ENCODE assay signal across 23 cellular contexts in the genomic region with DNA sequence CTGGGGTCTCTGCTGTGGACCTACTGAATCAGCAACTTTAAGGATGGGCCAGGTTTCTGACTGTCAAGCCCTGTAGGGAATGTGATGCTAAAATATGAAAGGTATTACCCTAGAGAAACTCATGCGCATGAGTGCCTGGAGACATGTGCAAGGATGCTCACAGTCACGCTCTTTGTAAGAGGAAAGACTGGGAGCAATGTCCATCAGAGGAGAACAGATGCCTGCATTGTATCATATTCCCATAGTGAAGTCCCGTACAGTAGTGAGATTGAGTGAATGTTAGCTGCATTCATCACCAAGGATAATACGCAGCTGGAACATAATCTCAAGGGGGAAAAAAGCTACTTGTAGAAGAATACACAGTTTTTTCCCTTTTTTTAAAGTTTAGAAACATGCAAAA.
"Had no signal": no experiment of that assay in that cellular context is flagged by ENCODE, and none has a peak within 500 bp of the region (broad histone marks: within the 10 kb centered on the region; RNA-seq: fewer than 3 reads in every experiment).

No MANE protein-coding gene starts in this region.

- H3K36me3 ChIP-seq: left ventricle myocardium inferior, lower lobe of right lung, neural progenitor cell, ovary, sigmoid colon, thoracic aorta, transverse colon had no signal

- H3K4me1 Mint-ChIP-seq: neural progenitor cell had no signal

- H3K27ac Mint-ChIP-seq: neural progenitor cell; progenitor cell of endocrine pancreas; stimulated activated naive B cell treated with anti-CD40 and anti-IgM and Interleukin-4, amounts not matched to agents 10 μg/mL and 1 μg/mL and 100 μg/mL, for 72 hours; stimulated activated naive CD8-positive, alpha-beta T cell treated with anti-CD3 and anti-CD28 coated beads, Interleukin-15, amount 100 ng/mL, for 72 hours had no signal

- H3K36me3 Mint-ChIP-seq: natural killer cell treated with Interleukin-12 subunit alpha and Interleukin-12 subunit beta and Interleukin-15 and Interleukin-18, amount 100 ng/mL, for 72 hours; neural progenitor cell had no signal

- H3K27me3 Mint-ChIP-seq: natural killer cell treated with Interleukin-12 subunit alpha and Interleukin-12 subunit beta and Interleukin-15 and Interleukin-18, amount 100 ng/mL, for 72 hours; progenitor cell of endocrine pancreas; stimulated activated naive B cell treated with anti-CD40 and anti-IgM and Interleukin-4, amounts not matched to agents 10 μg/mL and 1 μg/mL and 100 μg/mL, for 72 hours; stimulated activated naive CD8-positive, alpha-beta T cell treated with anti-CD3 and anti-CD28 coated beads, Interleukin-15, amount 100 ng/mL, for 72 hours had no signal

- H3K4me3 Mint-ChIP-seq: natural killer cell treated with Interleukin-12 subunit alpha and Interleukin-12 subunit beta and Interleukin-15 and Interleukin-18, amount 100 ng/mL, for 72 hours; neural progenitor cell; stimulated activated naive B cell treated with anti-CD40 and anti-IgM and Interleukin-4, amounts not matched to agents 10 μg/mL and 1 μg/mL and 100 μg/mL, for 72 hours; stimulated activated naive CD8-positive, alpha-beta T cell treated with anti-CD3 and anti-CD28 coated beads, Interleukin-15, amount 100 ng/mL, for 72 hours had no signal

- H3K27ac ChIP-seq: coronary artery, hepatocyte, lower lobe of right lung, neural progenitor cell, ovary, sigmoid colon, skin epidermis, thoracic aorta, transverse colon had no signal

- H3K4me3 ChIP-seq: coronary artery, hepatocyte, left ventricle myocardium inferior, lower lobe of right lung, neural progenitor cell, ovary, sigmoid colon, skin epidermis, thoracic aorta, transverse colon had no signal

- H3K9me3 Mint-ChIP-seq: natural killer cell treated with Interleukin-12 subunit alpha and Interleukin-12 subunit beta and Interleukin-15 and Interleukin-18, amount 100 ng/mL, for 72 hours; neural progenitor cell; stimulated activated naive B cell treated with anti-CD40 and anti-IgM and Interleukin-4, amounts not matched to agents 10 μg/mL and 1 μg/mL and 100 μg/mL, for 72 hours; stimulated activated naive CD8-positive, alpha-beta T cell treated with anti-CD3 and anti-CD28 coated beads, Interleukin-15, amount 100 ng/mL, for 72 hours had no signal

- H3K27me3 ChIP-seq: dorsolateral prefrontal cortex, hepatocyte, neural progenitor cell, ovary, sigmoid colon, transverse colon had no signal

- DNase-seq: dorsolateral prefrontal cortex; effector CD8-positive, alpha-beta T cell; kidney; left cardiac atrium; left ventricle myocardium inferior; lower lobe of right lung; mesenchymal stem cell; midbrain; ovary; retina; sigmoid colon; stimulated activated CD4-positive, alpha-beta T cell treated with anti-CD3 and anti-CD28 coated beads, Interleukin-2, amount 100 ng/mL, for 24 hours; stimulated activated CD4-positive, alpha-beta T cell treated with anti-CD3 and anti-CD28 coated beads, Interleukin-4, amount 100 ng/mL, for 4 hours; stimulated activated naive B cell treated with anti-CD40 and anti-IgM and Interleukin-4, amounts not matched to agents 10 μg/mL and 1 μg/mL and 100 μg/mL, for 72 hours; stimulated activated naive CD8-positive, alpha-beta T cell treated with anti-CD3 and anti-CD28 coated beads, Interleukin-15, amount 100 ng/mL, for 72 hours; transverse colon had no signal

- H3K4me1 ChIP-seq: lower lobe of right lung, neural progenitor cell, sigmoid colon, transverse colon had no signal

- H3K9me3 ChIP-seq: lower lobe of right lung, ovary, sigmoid colon, thoracic aorta, transverse colon had no signal
